Comparison of ENCODE assay signal across 1 cellular context in the genomic region with DNA sequence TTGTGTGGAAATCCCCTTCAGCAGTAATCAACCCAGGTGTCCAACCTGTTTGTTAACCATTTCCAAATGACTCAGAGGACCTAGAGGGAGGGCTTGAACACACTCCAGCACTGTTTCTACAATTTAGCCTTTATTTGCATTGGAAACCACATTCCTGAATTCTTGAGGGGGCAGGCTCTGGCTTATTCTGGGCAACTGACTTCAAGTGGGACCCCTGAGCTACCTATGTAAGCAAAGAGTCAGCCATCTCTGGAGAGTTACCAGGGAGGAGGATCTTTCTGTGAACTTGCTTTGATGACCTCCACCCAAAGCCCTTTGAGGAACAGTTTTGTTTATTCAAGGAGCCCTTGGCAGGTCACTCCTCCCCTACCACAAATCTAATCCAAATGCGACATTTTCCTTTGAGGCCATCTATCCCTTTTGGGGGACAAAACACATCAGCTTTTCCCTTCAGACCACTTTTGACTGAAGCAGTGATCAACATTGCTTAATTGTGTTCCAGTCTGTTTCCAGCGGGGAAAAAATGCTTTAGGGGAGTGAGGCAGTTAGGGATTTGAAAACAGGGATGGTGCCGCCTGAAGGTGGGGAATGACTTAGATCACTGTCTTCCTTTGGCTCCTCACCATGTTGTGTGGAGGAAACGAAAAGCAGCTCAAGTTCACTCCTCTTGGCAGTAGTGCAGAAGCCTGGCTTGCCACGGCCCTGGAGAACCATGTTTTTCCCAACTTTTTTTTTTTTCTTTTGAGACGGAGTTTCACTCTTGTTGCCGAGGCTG.
TF ChIP-seq lines count a peak whose summit lies in the region.

No MANE protein-coding gene starts in this region.

TF ChIP-seq in HepG2, 621 proteins besides CTCF, POLR2A, EP300 and RAD21 (continued from another document and continues in another):
- TF ChIP-seq, protein P1, sequence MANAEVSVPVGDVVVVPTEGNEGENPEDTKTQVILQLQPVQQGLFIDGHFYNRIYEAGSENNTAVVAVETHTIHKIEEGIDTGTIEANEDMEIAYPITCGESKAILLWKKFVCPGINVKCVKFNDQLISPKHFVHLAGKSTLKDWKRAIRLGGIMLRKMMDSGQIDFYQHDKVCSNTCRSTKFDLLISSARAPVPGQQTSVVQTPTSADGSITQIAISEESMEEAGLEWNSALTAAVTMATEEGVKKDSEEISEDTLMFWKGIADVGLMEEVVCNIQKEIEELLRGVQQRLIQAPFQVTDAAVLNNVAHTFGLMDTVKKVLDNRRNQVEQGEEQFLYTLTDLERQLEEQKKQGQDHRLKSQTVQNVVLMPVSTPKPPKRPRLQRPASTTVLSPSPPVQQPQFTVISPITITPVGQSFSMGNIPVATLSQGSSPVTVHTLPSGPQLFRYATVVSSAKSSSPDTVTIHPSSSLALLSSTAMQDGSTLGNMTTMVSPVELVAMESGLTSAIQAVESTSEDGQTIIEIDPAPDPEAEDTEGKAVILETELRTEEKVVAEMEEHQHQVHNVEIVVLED (CRISPR knock-in tag; IDR thresholded peaks at IDR 0.05; ENCODE audit: borderline replicate concordance): peak; percentile 47; the same call in 1 of the 2 replicates
- TF ChIP-seq, protein P2, sequence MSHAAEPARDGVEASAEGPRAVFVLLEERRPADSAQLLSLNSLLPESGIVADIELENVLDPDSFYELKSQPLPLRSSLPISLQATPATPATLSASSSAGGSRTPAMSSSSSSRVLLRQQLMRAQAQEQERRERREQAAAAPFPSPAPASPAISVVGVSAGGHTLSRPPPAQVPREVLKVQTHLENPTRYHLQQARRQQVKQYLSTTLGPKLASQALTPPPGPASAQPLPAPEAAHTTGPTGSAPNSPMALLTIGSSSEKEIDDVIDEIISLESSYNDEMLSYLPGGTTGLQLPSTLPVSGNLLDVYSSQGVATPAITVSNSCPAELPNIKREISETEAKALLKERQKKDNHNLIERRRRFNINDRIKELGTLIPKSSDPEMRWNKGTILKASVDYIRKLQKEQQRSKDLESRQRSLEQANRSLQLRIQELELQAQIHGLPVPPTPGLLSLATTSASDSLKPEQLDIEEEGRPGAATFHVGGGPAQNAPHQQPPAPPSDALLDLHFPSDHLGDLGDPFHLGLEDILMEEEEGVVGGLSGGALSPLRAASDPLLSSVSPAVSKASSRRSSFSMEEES (CRISPR knock-in tag; IDR thresholded peaks at IDR 0.05): peak; percentile 14
- TF ChIP-seq ZMYM3 (CRISPR knock-in tag; IDR thresholded peaks at IDR 0.05) (no peak), ZNF207 (IDR thresholded peaks at IDR 0.05; ENCODE audit: borderline replicate concordance) (no peak), BORCS8-MEF2B (CRISPR knock-in tag; IDR thresholded peaks at IDR 0.05) (peak; percentile 63; the same call in 1 of the 2 replicates), ZNF75D (CRISPR knock-in tag; IDR thresholded peaks at IDR 0.05; ENCODE audit: borderline replicate concordance) (no peak), BRD4 (CRISPR knock-in tag; IDR thresholded peaks at IDR 0.05) (peak; percentile 60), ZNF230 (CRISPR knock-in tag; IDR thresholded peaks at IDR 0.05) (0 out of 2 replicates have a peak, but pooled peaks have one; percentile 16), ZSCAN20 (CRISPR knock-in tag; IDR thresholded peaks at IDR 0.05; ENCODE audit: borderline replicate concordance) (0 out of 2 replicates have a peak, but pooled peaks have one; percentile 57), MAZ (IDR thresholded peaks at IDR 0.05; ENCODE audit: borderline replicate concordance, low read depth, low read length) (peak; percentile 26; the same call in 1 of the 2 replicates), MAZ (CRISPR knock-in tag; IDR thresholded peaks at IDR 0.05; ENCODE audit: low read depth) (no peak), TEAD3 (CRISPR knock-in tag; optimal IDR thresholded peaks at IDR 0.05; ENCODE audit: borderline replicate concordance) (peak; percentile 94), ZSCAN12 (CRISPR knock-in tag; IDR thresholded peaks at IDR 0.05) (no peak), RBM22 (optimal IDR thresholded peaks at IDR 0.05; ENCODE audit: low read length) (no peak), SIN3B (IDR thresholded peaks at IDR 0.05; ENCODE audit: low read length) (0 out of 2 replicates have a peak, but pooled peaks have one; percentile 15), MED8 (CRISPR knock-in tag; IDR thresholded peaks at IDR 0.05; ENCODE audit: insufficient replicate concordance) (peak; percentile 41), MEIS2 (CRISPR knock-in tag; IDR thresholded peaks at IDR 0.05) (peak; percentile 29; the same call in 1 of the 2 replicates), SOX13 (IDR thresholded peaks at IDR 0.05) (peak; percentile 69; the same call in 1 of the 2 replicates), SOX13 (CRISPR knock-in tag; conservative IDR thresholded peaks at IDR 0.05 in 1 of 2, IDR thresholded peaks at IDR 0.05 in 1 of 2) (peak; percentile 14 to 82; a peak in 2 of 4 replicates), ZNF772 (CRISPR knock-in tag; IDR thresholded peaks at IDR 0.05) (no peak), ELF4 (CRISPR knock-in tag; IDR thresholded peaks at IDR 0.05; ENCODE audit: borderline replicate concordance) (no peak; the same call in 1 of the 2 replicates), ZBTB7B (CRISPR knock-in tag; IDR thresholded peaks at IDR 0.05) (peak; percentile 99), ONECUT2 (CRISPR knock-in tag; IDR thresholded peaks at IDR 0.05) (peak; percentile 50; the same call in 1 of the 2 replicates), ZNF563 (CRISPR knock-in tag; IDR thresholded peaks at IDR 0.05) (0 out of 2 replicates have a peak, but pooled peaks have one; percentile 45)
- TF ChIP-seq, protein P3, sequence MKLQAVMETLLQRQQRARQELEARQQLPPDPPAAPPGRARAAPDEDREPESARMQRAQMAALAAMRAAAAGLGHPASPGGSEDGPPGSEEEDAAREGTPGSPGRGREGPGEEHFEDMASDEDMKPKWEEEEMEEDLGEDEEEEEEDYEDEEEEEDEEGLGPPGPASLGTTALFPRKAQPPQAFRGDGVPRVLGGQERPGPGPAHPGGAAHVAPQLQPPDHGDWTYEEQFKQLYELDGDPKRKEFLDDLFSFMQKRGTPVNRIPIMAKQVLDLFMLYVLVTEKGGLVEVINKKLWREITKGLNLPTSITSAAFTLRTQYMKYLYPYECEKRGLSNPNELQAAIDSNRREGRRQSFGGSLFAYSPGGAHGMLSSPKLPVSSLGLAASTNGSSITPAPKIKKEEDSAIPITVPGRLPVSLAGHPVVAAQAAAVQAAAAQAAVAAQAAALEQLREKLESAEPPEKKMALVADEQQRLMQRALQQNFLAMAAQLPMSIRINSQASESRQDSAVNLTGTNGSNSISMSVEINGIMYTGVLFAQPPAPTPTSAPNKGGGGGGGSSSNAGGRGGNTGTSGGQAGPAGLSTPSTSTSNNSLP (IDR thresholded peaks at IDR 0.05; ENCODE audit: low read depth, low read length): peak; percentile 42; the same call in 1 of the 2 replicates
- TF ChIP-seq, protein P4, sequence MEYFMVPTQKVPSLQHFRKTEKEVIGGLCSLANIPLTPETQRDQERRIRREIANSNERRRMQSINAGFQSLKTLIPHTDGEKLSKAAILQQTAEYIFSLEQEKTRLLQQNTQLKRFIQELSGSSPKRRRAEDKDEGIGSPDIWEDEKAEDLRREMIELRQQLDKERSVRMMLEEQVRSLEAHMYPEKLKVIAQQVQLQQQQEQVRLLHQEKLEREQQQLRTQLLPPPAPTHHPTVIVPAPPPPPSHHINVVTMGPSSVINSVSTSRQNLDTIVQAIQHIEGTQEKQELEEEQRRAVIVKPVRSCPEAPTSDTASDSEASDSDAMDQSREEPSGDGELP (IDR thresholded peaks at IDR 0.05; ENCODE audit: borderline replicate concordance, low read depth): peak; percentile 58; the same call in 1 of the 2 replicates
- TF ChIP-seq, protein P5, sequence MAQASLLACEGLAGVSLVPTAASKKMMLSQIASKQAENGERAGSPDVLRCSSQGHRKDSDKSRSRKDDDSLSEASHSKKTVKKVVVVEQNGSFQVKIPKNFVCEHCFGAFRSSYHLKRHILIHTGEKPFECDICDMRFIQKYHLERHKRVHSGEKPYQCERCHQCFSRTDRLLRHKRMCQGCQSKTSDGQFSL (CRISPR knock-in tag; IDR thresholded peaks at IDR 0.05): peak; percentile 56
- TF ChIP-seq, protein P6, sequence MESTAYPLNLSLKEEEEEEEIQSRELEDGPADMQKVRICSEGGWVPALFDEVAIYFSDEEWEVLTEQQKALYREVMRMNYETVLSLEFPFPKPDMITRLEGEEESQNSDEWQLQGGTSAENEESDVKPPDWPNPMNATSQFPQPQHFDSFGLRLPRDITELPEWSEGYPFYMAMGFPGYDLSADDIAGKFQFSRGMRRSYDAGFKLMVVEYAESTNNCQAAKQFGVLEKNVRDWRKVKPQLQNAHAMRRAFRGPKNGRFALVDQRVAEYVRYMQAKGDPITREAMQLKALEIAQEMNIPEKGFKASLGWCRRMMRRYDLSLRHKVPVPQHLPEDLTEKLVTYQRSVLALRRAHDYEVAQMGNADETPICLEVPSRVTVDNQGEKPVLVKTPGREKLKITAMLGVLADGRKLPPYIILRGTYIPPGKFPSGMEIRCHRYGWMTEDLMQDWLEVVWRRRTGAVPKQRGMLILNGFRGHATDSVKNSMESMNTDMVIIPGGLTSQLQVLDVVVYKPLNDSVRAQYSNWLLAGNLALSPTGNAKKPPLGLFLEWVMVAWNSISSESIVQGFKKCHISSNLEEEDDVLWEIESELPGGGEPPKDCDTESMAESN (CRISPR knock-in tag; conservative IDR thresholded peaks at IDR 0.05): 0 out of 2 replicates have a peak, but pooled peaks have one; percentile 59
- TF ChIP-seq, protein P7, sequence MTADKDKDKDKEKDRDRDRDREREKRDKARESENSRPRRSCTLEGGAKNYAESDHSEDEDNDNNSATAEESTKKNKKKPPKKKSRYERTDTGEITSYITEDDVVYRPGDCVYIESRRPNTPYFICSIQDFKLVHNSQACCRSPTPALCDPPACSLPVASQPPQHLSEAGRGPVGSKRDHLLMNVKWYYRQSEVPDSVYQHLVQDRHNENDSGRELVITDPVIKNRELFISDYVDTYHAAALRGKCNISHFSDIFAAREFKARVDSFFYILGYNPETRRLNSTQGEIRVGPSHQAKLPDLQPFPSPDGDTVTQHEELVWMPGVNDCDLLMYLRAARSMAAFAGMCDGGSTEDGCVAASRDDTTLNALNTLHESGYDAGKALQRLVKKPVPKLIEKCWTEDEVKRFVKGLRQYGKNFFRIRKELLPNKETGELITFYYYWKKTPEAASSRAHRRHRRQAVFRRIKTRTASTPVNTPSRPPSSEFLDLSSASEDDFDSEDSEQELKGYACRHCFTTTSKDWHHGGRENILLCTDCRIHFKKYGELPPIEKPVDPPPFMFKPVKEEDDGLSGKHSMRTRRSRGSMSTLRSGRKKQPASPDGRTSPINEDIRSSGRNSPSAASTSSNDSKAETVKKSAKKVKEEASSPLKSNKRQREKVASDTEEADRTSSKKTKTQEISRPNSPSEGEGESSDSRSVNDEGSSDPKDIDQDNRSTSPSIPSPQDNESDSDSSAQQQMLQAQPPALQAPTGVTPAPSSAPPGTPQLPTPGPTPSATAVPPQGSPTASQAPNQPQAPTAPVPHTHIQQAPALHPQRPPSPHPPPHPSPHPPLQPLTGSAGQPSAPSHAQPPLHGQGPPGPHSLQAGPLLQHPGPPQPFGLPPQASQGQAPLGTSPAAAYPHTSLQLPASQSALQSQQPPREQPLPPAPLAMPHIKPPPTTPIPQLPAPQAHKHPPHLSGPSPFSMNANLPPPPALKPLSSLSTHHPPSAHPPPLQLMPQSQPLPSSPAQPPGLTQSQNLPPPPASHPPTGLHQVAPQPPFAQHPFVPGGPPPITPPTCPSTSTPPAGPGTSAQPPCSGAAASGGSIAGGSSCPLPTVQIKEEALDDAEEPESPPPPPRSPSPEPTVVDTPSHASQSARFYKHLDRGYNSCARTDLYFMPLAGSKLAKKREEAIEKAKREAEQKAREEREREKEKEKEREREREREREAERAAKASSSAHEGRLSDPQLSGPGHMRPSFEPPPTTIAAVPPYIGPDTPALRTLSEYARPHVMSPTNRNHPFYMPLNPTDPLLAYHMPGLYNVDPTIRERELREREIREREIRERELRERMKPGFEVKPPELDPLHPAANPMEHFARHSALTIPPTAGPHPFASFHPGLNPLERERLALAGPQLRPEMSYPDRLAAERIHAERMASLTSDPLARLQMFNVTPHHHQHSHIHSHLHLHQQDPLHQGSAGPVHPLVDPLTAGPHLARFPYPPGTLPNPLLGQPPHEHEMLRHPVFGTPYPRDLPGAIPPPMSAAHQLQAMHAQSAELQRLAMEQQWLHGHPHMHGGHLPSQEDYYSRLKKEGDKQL (CRISPR knock-in tag; IDR thresholded peaks at IDR 0.05; ENCODE audit: low read depth): peak; percentile 82
- TF ChIP-seq, protein P8, sequence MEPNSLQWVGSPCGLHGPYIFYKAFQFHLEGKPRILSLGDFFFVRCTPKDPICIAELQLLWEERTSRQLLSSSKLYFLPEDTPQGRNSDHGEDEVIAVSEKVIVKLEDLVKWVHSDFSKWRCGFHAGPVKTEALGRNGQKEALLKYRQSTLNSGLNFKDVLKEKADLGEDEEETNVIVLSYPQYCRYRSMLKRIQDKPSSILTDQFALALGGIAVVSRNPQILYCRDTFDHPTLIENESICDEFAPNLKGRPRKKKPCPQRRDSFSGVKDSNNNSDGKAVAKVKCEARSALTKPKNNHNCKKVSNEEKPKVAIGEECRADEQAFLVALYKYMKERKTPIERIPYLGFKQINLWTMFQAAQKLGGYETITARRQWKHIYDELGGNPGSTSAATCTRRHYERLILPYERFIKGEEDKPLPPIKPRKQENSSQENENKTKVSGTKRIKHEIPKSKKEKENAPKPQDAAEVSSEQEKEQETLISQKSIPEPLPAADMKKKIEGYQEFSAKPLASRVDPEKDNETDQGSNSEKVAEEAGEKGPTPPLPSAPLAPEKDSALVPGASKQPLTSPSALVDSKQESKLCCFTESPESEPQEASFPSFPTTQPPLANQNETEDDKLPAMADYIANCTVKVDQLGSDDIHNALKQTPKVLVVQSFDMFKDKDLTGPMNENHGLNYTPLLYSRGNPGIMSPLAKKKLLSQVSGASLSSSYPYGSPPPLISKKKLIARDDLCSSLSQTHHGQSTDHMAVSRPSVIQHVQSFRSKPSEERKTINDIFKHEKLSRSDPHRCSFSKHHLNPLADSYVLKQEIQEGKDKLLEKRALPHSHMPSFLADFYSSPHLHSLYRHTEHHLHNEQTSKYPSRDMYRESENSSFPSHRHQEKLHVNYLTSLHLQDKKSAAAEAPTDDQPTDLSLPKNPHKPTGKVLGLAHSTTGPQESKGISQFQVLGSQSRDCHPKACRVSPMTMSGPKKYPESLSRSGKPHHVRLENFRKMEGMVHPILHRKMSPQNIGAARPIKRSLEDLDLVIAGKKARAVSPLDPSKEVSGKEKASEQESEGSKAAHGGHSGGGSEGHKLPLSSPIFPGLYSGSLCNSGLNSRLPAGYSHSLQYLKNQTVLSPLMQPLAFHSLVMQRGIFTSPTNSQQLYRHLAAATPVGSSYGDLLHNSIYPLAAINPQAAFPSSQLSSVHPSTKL (CRISPR knock-in tag; IDR thresholded peaks at IDR 0.05): peak; percentile 95
